13 cellular contexts compared by ENCODE assay signal in the genomic region with DNA sequence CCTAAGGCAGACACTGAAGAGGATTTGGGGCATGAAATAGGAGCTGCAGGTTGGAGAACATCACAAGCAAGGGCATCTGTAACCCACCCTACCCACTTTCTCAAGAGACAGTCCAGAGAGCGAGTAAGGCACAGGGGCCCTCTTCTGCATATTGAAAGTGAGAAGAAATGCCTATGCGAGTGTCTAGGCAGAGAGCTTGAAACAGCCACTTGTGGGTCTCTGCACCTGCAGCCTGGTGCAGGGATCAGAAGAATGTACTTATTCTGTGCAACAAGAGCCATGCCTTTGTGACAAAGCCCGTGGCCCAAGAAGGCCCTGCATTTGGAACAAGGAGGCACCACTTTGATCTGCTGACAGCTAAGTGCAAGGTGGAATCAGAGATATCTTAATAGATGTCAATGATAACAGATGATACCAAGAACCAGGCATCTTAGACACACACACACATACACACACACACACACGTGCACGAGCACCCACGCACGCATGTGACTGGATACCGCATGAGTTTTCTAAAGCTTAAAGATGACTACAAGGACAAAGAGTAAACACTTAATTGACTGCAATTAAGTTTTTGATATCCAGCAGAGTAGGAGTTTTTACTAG.
DNase-seq lines count a peak whose midpoint lies in the region; ATAC-seq and TF ChIP-seq lines count a peak whose summit lies in the region.
"Had no signal": no experiment of that assay in that cellular context is flagged by ENCODE, and none has a peak within 500 bp of the region (broad histone marks: within the 10 kb centered on the region; RNA-seq: fewer than 3 reads in every experiment).

No MANE protein-coding gene starts in this region.

- no peak for TF ChIP-seq CTCF in smooth muscle cell (IDR thresholded peaks at IDR 0.05; ENCODE audit: borderline replicate concordance, insufficient read depth, poor library complexity, severe bottlenecking)

- no peak overlapping the region for H2AFZ ChIP-seq in smooth muscle cell (ENCODE audit: low read depth)

- no peaks in the 10 kb centered on the region for H3K4me1 ChIP-seq in smooth muscle cell (ENCODE audit: low read depth)
- H3K4me1 ChIP-seq: testis had no signal

- no peaks in the 10 kb centered on the region for H3K27me3 ChIP-seq in smooth muscle cell (ENCODE audit: low read depth)
- H3K27me3 ChIP-seq: testis had no signal

- no peaks in the 10 kb centered on the region for H3K9me3 ChIP-seq in smooth muscle cell (replicated peaks; ENCODE audit: low read depth)
- H3K9me3 ChIP-seq: testis had no signal

- no peak overlapping the region for H3K27ac ChIP-seq in smooth muscle cell (ENCODE audit: low read depth)
- H3K27ac ChIP-seq: testis had no signal

- no peak overlapping the region for H3K9ac ChIP-seq in smooth muscle cell (ENCODE audit: low read depth)

- DNase-seq in DMS53 (lab: John Stamatoyannopoulos, UW) (peak; percentile 82), astrocyte of the hippocampus (ENCODE audit: low read depth, low spot score) (peak; percentile 5), smooth muscle cell (lab: John Stamatoyannopoulos, UW; ENCODE audit: unreplicated experiment) (no peak), NCI-H446 (lab: John Stamatoyannopoulos, UW) (no peak)
- DNase-seq: stimulated activated CD4-positive, alpha-beta T cell treated with anti-CD3 and anti-CD28 coated beads, Interleukin-4, amount 100 ng/mL, for 4 hours; T-helper 2 cell; testis had no signal

- no peaks in the 10 kb centered on the region for H3K79me2 ChIP-seq in smooth muscle cell (ENCODE audit: low read depth)

- H3K4me2 ChIP-seq in smooth muscle cell = no peak overlapping the region

- H3F3A ChIP-seq in smooth muscle cell (ENCODE audit: low read depth) = no peaks in the 10 kb centered on the region

- H4K20me1 ChIP-seq in smooth muscle cell (ENCODE audit: low read depth) = no peaks in the 10 kb centered on the region

- H3K36me3 ChIP-seq in smooth muscle cell (ENCODE audit: low read depth) = no peaks in the 10 kb centered on the region

- ATAC-seq in GM18907 (IDR thresholded peaks at IDR 0.05; ENCODE audit: unreplicated experiment) (peak; percentile 47), HG03354 (IDR thresholded peaks at IDR 0.05; ENCODE audit: poor library complexity, severe bottlenecking, unreplicated experiment) (peak; percentile 49), HG02973 (IDR thresholded peaks at IDR 0.05; ENCODE audit: unreplicated experiment) (no peak), HG03378 (IDR thresholded peaks at IDR 0.05; ENCODE audit: unreplicated experiment) (no peak)
- ATAC-seq: activated CD4-positive, CD25-positive, alpha-beta regulatory T cell treated with anti-CD3 and anti-CD28 coated beads, Interleukin-2, amount 50 U/mL, for 24 hours; activated T-helper 17 cell treated with anti-CD3 and anti-CD28 coated beads, Interleukin-2, amount 50 U/mL, for 72 hours had no signal

- H3K4me3 ChIP-seq in smooth muscle cell = no peak overlapping the region
- H3K4me3 ChIP-seq: testis had no signal

- whole genome bisulfite sequencing in smooth muscle cell (ENCODE audit: low lambda C conversion rate) = 90% methylated on average over 8 of the region's 8 CpGs

Comparison
In these comparisons a context has a peak if more than half of its experiments do, and no peak if none do; other contexts are left out.
1. DNase-seq: peak in DMS53 (single experiment) and astrocyte of the hippocampus (single experiment); none in smooth muscle cell (single experiment) and NCI-H446 (0 of 2).
2. ATAC-seq: peak in GM18907 (single experiment) and HG03354 (single experiment); none in HG02973 (single experiment) and HG03378 (single experiment).